In the genomic region with DNA sequence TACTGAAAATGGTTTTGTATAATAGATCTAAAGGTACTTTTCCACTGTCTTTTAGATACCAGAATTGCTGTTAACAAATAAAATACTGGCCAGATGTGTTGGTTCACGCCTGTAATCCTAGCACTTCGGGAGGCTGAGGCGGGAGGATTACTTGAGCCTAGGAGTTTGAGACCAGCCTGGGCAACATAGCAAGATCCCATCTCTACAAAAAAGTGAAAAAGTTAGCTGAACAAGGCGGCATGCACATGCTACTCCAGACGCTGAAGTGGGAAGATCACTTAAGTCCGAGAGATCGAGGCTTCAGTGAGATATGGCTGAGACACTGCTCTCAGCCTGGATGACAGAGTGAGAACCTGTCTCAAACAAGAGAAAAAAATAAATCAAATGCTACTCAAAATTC, we compare ENCODE assay signal across 15 cellular contexts. TPM values are rescaled to one million over a fixed set of nuclear protein-coding genes. Genes with fewer than 3 reads are reported as not detected.
"Had no signal": no experiment of that assay in that cellular context is flagged by ENCODE, and none has a peak within 500 bp of the region (broad histone marks: within the 10 kb centered on the region; RNA-seq: fewer than 3 reads in every experiment).

No MANE protein-coding gene starts in this region.

- DNase-seq: activated CD4-positive, alpha-beta T cell treated with anti-CD3 and anti-CD28 coated beads, Interleukin-2, amount 50 U/mL, for 4 hours; activated effector memory CD4-positive, alpha-beta T cell treated with anti-CD3 and anti-CD28 coated beads, Interleukin-2, amount 50 U/mL, for 16 hours; activated T-cell treated with anti-CD3 and anti-CD28 coated beads, Interleukin-2, amount 50 U/mL, for 4 hours; anterior cingulate cortex; foreskin fibroblast; head of caudate nucleus; left colon; small intestine had no signal

- H2AFZ ChIP-seq: neural progenitor cell, parathyroid adenoma had no signal

- H3K4me2 ChIP-seq: neural progenitor cell had no signal

- H3K9ac ChIP-seq: neural progenitor cell, parathyroid adenoma had no signal

- H3K9me3 ChIP-seq: esophagus muscularis mucosa, right atrium auricular region had no signal

- H3K27ac ChIP-seq: esophagus muscularis mucosa, neural progenitor cell had no signal

- H3K9me3 Mint-ChIP-seq: activated T-cell treated with anti-CD3 and anti-CD28 coated beads, Interleukin-2, amount 50 U/mL, for 4 hours; neural progenitor cell had no signal

- H3K4me3 ChIP-seq: neural progenitor cell had no signal

- H3K4me3 Mint-ChIP-seq: activated naive CD8-positive, alpha-beta T cell; activated T-cell treated with anti-CD3 and anti-CD28 coated beads, Interleukin-2, amount 50 U/mL, for 4 hours; neural progenitor cell had no signal

- H3K27ac Mint-ChIP-seq: activated naive CD8-positive, alpha-beta T cell; neural progenitor cell had no signal

- H3K36me3 Mint-ChIP-seq: activated naive CD8-positive, alpha-beta T cell; neural progenitor cell had no signal

- ATAC-seq: activated CD4-positive, CD25-positive, alpha-beta regulatory T cell treated with anti-CD3 and anti-CD28 coated beads, Interleukin-2, amount 50 U/mL, for 24 hours; activated T-cell treated with anti-CD3 and anti-CD28 coated beads, Interleukin-2, amount 50 U/mL, for 4 hours; left colon had no signal

- H3K79me2 ChIP-seq: parathyroid adenoma had no signal

- H3K36me3 ChIP-seq: esophagus muscularis mucosa, neural progenitor cell, right atrium auricular region had no signal

- H3K27me3 ChIP-seq: esophagus muscularis mucosa, neural progenitor cell, right atrium auricular region had no signal

RNA-seq across cellular contexts. Expression of a gene that starts 2.8 kb away (rescaled TPM):
- total RNA-seq: activated T-cell treated with anti-CD3 and anti-CD28 coated beads, Interleukin-2, amount 50 U/mL, for 4 hours; T-helper 2 cell treated with Interferon-gamma antibody and Interleukin-4, amounts not matched to agents 100 ng/mL and 5 ng/mL, for 36 hours had no signal
